ENCODE assay signal across 1 cellular context in the genomic region with DNA sequence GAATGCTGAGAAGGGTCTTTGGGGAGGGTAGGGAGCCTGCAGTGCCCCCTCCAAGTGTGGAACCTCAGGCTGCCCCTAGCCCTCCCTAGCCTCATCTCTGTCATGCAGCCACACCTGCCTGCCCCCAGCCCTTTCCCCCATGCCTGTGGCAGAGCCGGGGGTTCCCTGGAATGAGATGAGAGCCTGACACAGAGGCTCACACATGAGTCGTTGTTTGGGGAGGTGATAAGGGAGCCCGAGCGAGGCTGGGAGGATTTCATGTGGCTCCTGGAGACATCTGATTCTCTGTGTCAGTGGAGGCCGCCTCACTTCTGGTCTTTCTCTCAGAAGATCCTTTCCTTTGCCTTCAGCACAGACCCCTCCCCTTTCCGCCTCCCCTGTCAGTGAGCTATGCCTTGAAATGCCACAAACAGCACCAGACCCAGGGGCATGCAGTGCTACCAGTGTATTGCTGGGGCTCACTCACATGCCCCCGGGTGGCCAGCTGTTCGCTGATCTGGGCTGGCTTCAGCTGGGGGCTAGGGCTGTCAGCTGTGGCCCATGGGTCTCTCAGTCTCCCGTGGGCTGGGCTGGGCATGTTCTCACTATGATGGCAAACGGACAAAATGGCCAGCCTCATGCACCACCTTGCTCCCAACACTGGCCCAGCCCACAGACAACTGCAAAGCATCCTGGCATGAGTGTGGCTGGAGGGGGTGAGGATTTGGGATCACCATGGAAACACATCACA.
TF ChIP-seq lines count a peak whose summit lies in the region.

No MANE protein-coding gene starts in this region.

TF ChIP-seq in H1, 55 proteins besides CTCF, POLR2A, EP300 and RAD21:
- TF ChIP-seq EZH2 (IDR thresholded peaks at IDR 0.05; ENCODE audit: low read depth, low read length, severe bottlenecking) (no peak), YY1 (IDR thresholded peaks at IDR 0.05; ENCODE audit: low read depth, low read length) (no peak), SIN3A (conservative IDR thresholded peaks at IDR 0.05 in 1 of 2, IDR thresholded peaks at IDR 0.05 in 1 of 2; ENCODE audit: low read depth in 1 of 2, low read length in 2 of 2) (no peak), BACH1 (IDR thresholded peaks at IDR 0.05; ENCODE audit: low read length) (no peak), TCF12 (IDR thresholded peaks at IDR 0.05; ENCODE audit: low read depth, low read length) (no peak), RNF2 (IDR thresholded peaks at IDR 0.05; ENCODE audit: borderline replicate concordance, low read depth, low read length, missing control alignments, poor library complexity, severe bottlenecking) (no peak), TAF1 (IDR thresholded peaks at IDR 0.05; ENCODE audit: low read depth, low read length) (no peak), SP2 (IDR thresholded peaks at IDR 0.05; ENCODE audit: low read length) (no peak), CHD1 (IDR thresholded peaks at IDR 0.05; ENCODE audit: low read depth, low read length) (no peak), BRCA1 (IDR thresholded peaks at IDR 0.05; ENCODE audit: low read depth, low read length) (no peak), HDAC2 (IDR thresholded peaks at IDR 0.05; ENCODE audit: borderline replicate concordance in 1 of 2, low read depth in 2 of 2, low read length in 2 of 2) (no peak), KDM1A (IDR thresholded peaks at IDR 0.05; ENCODE audit: borderline replicate concordance, low read length) (no peak)
- TF ChIP-seq, protein P1, sequence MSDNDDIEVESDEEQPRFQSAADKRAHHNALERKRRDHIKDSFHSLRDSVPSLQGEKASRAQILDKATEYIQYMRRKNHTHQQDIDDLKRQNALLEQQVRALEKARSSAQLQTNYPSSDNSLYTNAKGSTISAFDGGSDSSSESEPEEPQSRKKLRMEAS (IDR thresholded peaks at IDR 0.05), result no peak
- TF ChIP-seq, protein P2, sequence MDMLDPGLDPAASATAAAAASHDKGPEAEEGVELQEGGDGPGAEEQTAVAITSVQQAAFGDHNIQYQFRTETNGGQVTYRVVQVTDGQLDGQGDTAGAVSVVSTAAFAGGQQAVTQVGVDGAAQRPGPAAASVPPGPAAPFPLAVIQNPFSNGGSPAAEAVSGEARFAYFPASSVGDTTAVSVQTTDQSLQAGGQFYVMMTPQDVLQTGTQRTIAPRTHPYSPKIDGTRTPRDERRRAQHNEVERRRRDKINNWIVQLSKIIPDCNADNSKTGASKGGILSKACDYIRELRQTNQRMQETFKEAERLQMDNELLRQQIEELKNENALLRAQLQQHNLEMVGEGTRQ (IDR thresholded peaks at IDR 0.05; ENCODE audit: low read length), result no peak
TF ChIP-seq in H1: peak in this region for 0.
